Comparison of ENCODE assay signal across 5 cellular contexts in genomic region chr9:86818636-86819035, GRCh38.
"Had no signal": no experiment of that assay in that cellular context is flagged by ENCODE, and none has a peak within 500 bp of the region (broad histone marks: within the 10 kb centered on the region; RNA-seq: fewer than 3 reads in every experiment).

No MANE protein-coding gene starts in this region.

- DNase-seq: GM23248, H9, HCEC 1CT, HFFc6 had no signal

- H3K4me3 ChIP-seq: GM23248 had no signal

- H2AFZ ChIP-seq: GM23248 had no signal

- H3K9ac ChIP-seq: GM23248 had no signal

- H3K27ac ChIP-seq: GM23248, HL-60 had no signal
